ENCODE assay signal across 15 cellular contexts in genomic region chr17:78671607-78672404, GRCh38.
DNase-seq lines count a peak whose midpoint lies in the region; ATAC-seq and TF ChIP-seq lines count a peak whose summit lies in the region.
"Had no signal": no experiment of that assay in that cellular context is flagged by ENCODE, and none has a peak within 500 bp of the region (broad histone marks: within the 10 kb centered on the region; RNA-seq: fewer than 3 reads in every experiment).

No MANE protein-coding gene starts in this region.

- peaks cover 2% of the 10 kb centered on the region for H3K4me1 Mint-ChIP-seq in stimulated activated naive CD8-positive, alpha-beta T cell treated with anti-CD3 and anti-CD28 coated beads, Interleukin-15, Interleukin-2, amounts not matched to agents 100 ng/mL and 50 ng/mL, for 24 hours (ENCODE audit: low read depth)
- H3K4me1 Mint-ChIP-seq in stimulated activated naive CD8-positive, alpha-beta T cell treated with anti-CD3 and anti-CD28 coated beads, Interleukin-15, amount 100 ng/mL, for 72 hours: peaks cover 8% of the 10 kb centered on the region

- peaks cover 24% of the 10 kb centered on the region for H3K36me3 Mint-ChIP-seq in stimulated activated naive CD8-positive, alpha-beta T cell treated with anti-CD3 and anti-CD28 coated beads, Interleukin-15, Interleukin-2, amounts not matched to agents 100 ng/mL and 50 ng/mL, for 24 hours (ENCODE audit: low read depth)

- H3K27me3 ChIP-seq in vagina (no peaks in the 10 kb centered on the region), hepatocyte (no peaks in the 10 kb centered on the region)
- H3K27me3 ChIP-seq: thyroid gland had no signal

- H3K27ac ChIP-seq in vagina: peak overlapping the region; percentile 59
- H3K27ac ChIP-seq in hepatocyte: no peak overlapping the region
- H3K27ac ChIP-seq: thyroid gland had no signal

- H3K27me3 Mint-ChIP-seq in stimulated activated naive CD8-positive, alpha-beta T cell treated with anti-CD3 and anti-CD28 coated beads, Interleukin-15, Interleukin-2, amounts not matched to agents 100 ng/mL and 50 ng/mL, for 24 hours: no peaks in the 10 kb centered on the region
- H3K27me3 Mint-ChIP-seq in stimulated activated naive CD8-positive, alpha-beta T cell treated with anti-CD3 and anti-CD28 coated beads, Interleukin-15, amount 100 ng/mL, for 72 hours: no peaks in the 10 kb centered on the region
- H3K27me3 Mint-ChIP-seq: T-cell had no signal

- H3K4me2 ChIP-seq in hepatocyte: no peak overlapping the region

- no peak for TF ChIP-seq CTCF in astrocyte of the spinal cord (IDR thresholded peaks at IDR 0.05; ENCODE audit: low read depth, low read length)
- TF ChIP-seq CTCF in vagina (IDR thresholded peaks at IDR 0.05): no peak
- TF ChIP-seq CTCF in hepatocyte (IDR thresholded peaks at IDR 0.05; ENCODE audit: poor library complexity): no peak

- ATAC-seq in stimulated activated naive CD8-positive, alpha-beta T cell treated with anti-CD3 and anti-CD28 coated beads, Interleukin-15, amount 100 ng/mL, for 72 hours: no peak
- ATAC-seq: T-cell had no signal

- no peak overlapping the region for H3K4me3 ChIP-seq in astrocyte of the spinal cord (ENCODE audit: low read depth, low read length)
- no peak overlapping the region for H3K4me3 ChIP-seq in vagina
- H3K4me3 ChIP-seq in hepatocyte: no peak overlapping the region
- H3K4me3 ChIP-seq: HAP-1, thyroid gland had no signal

- no peak overlapping the region for H2AFZ ChIP-seq in hepatocyte

- no peaks in the 10 kb centered on the region for H3K9me2 ChIP-seq in hepatocyte (replicated peaks; ENCODE audit: insufficient read depth)

- intact Hi-C loops in vagina (cut with DNase I): no loop called here

- H3K36me3 ChIP-seq in vagina: peaks cover 0 to 22% of the 10 kb centered on the region in 2 donors
- no peaks in the 10 kb centered on the region for H3K36me3 ChIP-seq in hepatocyte (replicated peaks; ENCODE audit: insufficient read depth, low read depth)
- H3K36me3 ChIP-seq: HAP-1 had no signal

- no peaks in the 10 kb centered on the region for H3K9me3 Mint-ChIP-seq in stimulated activated naive CD8-positive, alpha-beta T cell treated with anti-CD3 and anti-CD28 coated beads, Interleukin-15, Interleukin-2, amounts not matched to agents 100 ng/mL and 50 ng/mL, for 24 hours
- no peaks in the 10 kb centered on the region for H3K9me3 Mint-ChIP-seq in stimulated activated naive CD8-positive, alpha-beta T cell treated with anti-CD3 and anti-CD28 coated beads, Interleukin-15, amount 100 ng/mL, for 72 hours
- H3K9me3 Mint-ChIP-seq: nephron progenitor cell, T-cell had no signal

- 94% methylated on average over 16 of the region's 16 CpGs for WGBS in hepatocyte (ENCODE audit: low lambda C conversion rate, missing lambda C conversion rate)

- no peak overlapping the region for H3K4me3 Mint-ChIP-seq in stimulated activated naive CD8-positive, alpha-beta T cell treated with anti-CD3 and anti-CD28 coated beads, Interleukin-15, Interleukin-2, amounts not matched to agents 100 ng/mL and 50 ng/mL, for 24 hours
- no peak overlapping the region for H3K4me3 Mint-ChIP-seq in stimulated activated naive CD8-positive, alpha-beta T cell treated with anti-CD3 and anti-CD28 coated beads, Interleukin-15, amount 100 ng/mL, for 72 hours
- H3K4me3 Mint-ChIP-seq: nephron progenitor cell, T-cell had no signal

- H3K79me2 ChIP-seq in hepatocyte: no peaks in the 10 kb centered on the region

- peak overlapping the region; percentile 11 for H3K27ac Mint-ChIP-seq in stimulated activated naive CD8-positive, alpha-beta T cell treated with anti-CD3 and anti-CD28 coated beads, Interleukin-15, Interleukin-2, amounts not matched to agents 100 ng/mL and 50 ng/mL, for 24 hours
- H3K27ac Mint-ChIP-seq in stimulated activated naive CD8-positive, alpha-beta T cell treated with anti-CD3 and anti-CD28 coated beads, Interleukin-15, amount 100 ng/mL, for 72 hours: no peak overlapping the region
- H3K27ac Mint-ChIP-seq: nephron progenitor cell had no signal

- H4K20me1 ChIP-seq in hepatocyte (ENCODE audit: insufficient read depth, poor library complexity, severe bottlenecking): no peaks in the 10 kb centered on the region

- in situ Hi-C loops in astrocyte of the spinal cord (cut with HindIII; ENCODE audit: low sequenced_read_pairs): no loop called here

- no peak for DNase-seq in stimulated activated naive CD8-positive, alpha-beta T cell treated with anti-CD3 and anti-CD28 coated beads, Interleukin-15, amount 100 ng/mL, for 72 hours
- DNase-seq in astrocyte of the spinal cord (ENCODE audit: low read depth, low spot score): peak; percentile 50
- DNase-seq in kidney tubule cell (ENCODE audit: low spot score): peak; percentile 30
- DNase-seq in vagina (ENCODE audit: extremely low spot score in 2 of 2): no peak
- no peak for DNase-seq in hepatocyte (ENCODE audit: low spot score)
- no peak for DNase-seq in NCI-H1105 treated with DMSO at 0.1 percent for 48 hours (lab: John Stamatoyannopoulos, UW)
- DNase-seq in DMS153 treated with DMSO at 0.1 percent for 48 hours (lab: John Stamatoyannopoulos, UW; ENCODE audit: unreplicated experiment): no peak
- DNase-seq: activated CD4-positive, alpha-beta T cell treated with anti-CD3 and anti-CD28 coated beads for 1 hour; MM.1S; NCI-H774; nephron progenitor cell; T-cell; thyroid gland had no signal

- H3K9me3 ChIP-seq in vagina (no peaks in the 10 kb centered on the region), hepatocyte (ENCODE audit: low read depth) (no peaks in the 10 kb centered on the region)
- H3K9me3 ChIP-seq: HAP-1, thyroid gland had no signal

- no peak for TF ChIP-seq POLR2A in vagina (IDR thresholded peaks at IDR 0.05)

- peaks cover 6% of the 10 kb centered on the region for H3K4me1 ChIP-seq in vagina
- H3K4me1 ChIP-seq in hepatocyte (ENCODE audit: insufficient read depth): no peaks in the 10 kb centered on the region
- H3K4me1 ChIP-seq: HAP-1 had no signal

Comparison
In these comparisons a context has a peak if more than half of its experiments do, and no peak if none do; other contexts are left out.
1. DNase-seq: peak in astrocyte of the spinal cord (single experiment) and kidney tubule cell (single experiment); none in stimulated activated naive CD8-positive, alpha-beta T cell treated with anti-CD3 and anti-CD28 coated beads, Interleukin-15, amount 100 ng/mL, for 72 hours (0 of 2), vagina (0 of 2), hepatocyte (single experiment), NCI-H1105 treated with DMSO at 0.1 percent for 48 hours (single experiment) and DMS153 treated with DMSO at 0.1 percent for 48 hours (single experiment).